8 cellular contexts compared by ENCODE assay signal in the genomic region with DNA sequence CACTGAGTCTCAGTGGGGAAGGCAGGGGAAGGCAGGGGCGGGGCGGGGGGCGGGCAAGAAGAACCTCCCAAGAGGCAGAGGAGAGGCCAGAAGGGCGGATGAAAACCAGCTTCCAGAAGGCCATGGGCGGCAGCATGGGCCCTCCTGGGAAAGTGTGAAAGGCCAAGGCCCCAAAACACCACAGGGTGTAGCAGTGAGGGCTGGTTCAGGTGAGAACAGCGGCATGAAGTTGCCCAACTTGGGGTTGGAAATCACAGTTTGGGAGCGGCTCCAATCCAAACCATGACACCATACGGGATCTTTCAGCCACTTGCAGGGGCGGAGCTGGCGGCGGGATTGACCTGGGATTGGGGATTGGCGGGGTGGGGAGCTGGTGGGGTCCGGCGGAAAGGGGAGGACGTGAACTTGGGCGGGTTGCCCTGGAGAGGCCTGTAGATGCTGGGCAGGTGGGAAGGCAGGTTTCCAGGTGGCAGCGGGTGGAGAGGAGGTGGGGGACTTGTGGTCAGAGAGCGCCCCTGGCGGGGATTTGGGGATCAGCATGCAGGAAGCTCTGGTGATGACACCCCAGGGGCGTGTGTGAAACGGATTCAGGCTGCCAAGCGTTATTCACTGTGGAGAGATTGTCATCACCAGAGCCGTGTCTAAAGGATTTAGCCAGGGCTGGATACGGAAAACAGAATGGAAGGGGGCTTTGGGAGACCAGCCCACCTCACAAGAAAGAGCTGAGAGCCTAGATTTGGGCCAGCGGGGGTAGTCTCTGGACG.
A peak's percentile ranks its signal among the peaks of the same experiment; 100 is the strongest.
DNase-seq lines count a peak whose midpoint lies in the region; ATAC-seq and TF ChIP-seq lines count a peak whose summit lies in the region.

No MANE protein-coding gene starts in this region.

- no peaks in the 10 kb centered on the region for H3K36me3 Mint-ChIP-seq in T-cell

- peak; percentile 89 for DNase-seq in AG08396 (ENCODE audit: low spot score)
- DNase-seq in HEK293T (ENCODE audit: extremely low spot score), result peak; percentile 76
- peak; percentile 22 to 78 (median 64) for DNase-seq in T-cell
- DNase-seq in amniotic stem cell (lab: John Stamatoyannopoulos, UW), result peak; percentile 90
- peak; percentile 85 for DNase-seq in left ventricle myocardium superior
- peak; percentile 91 for DNase-seq in retina

- no peak overlapping the region for H3K27ac Mint-ChIP-seq in T-cell

- intact Hi-C loops in left ventricle myocardium superior (cut with micrococcal nuclease), result no loop called here

- ATAC-seq in T-cell (replicated peaks in 1 of 4) (peak; percentile 74 to 90 (median 80)), left ventricle myocardium superior (peak; percentile 74), GM21526 (IDR thresholded peaks at IDR 0.05; ENCODE audit: low FRiP score, unreplicated experiment) (no peak), GM19035 (IDR thresholded peaks at IDR 0.05; ENCODE audit: unreplicated experiment) (no peak)

- peaks cover 5 to 19% (median 6%) of the 10 kb centered on the region in 3 donors for H3K4me1 Mint-ChIP-seq in T-cell

- POLR2A ChIA-PET in HEK293T (lab: Yijun Ruan, JAX), result interaction anchor here (1.0 to 2.1 kb wide), 2 partner anchors 50 to 157 kb away, joined by 3 to 5 read pairs; partner anchors contain the start of gene SOCS7
- POLR2A ChIA-PET in T-cell (lab: Charles Lee), result no interaction called here

- H3K4me3 Mint-ChIP-seq in T-cell, result peak overlapping the region; percentile 75 to 83 (median 78)

- CTCF ChIA-PET in HEK293T (lab: Yijun Ruan, JAX) (interaction anchor here (0.5 to 2.4 kb wide), 24 partner anchors 12 to 190 kb away, joined by 3 to 14 read pairs (median 4); no protein-coding TSS in a partner anchor), T-cell (lab: Charles Lee) (interaction anchor here (0.5 to 0.7 kb wide), 3 partner anchors 49 to 194 kb away, joined by 3 read pairs; no protein-coding TSS in a partner anchor)

- peaks cover 39 to 40% of the 10 kb centered on the region in 2 donors for H3K27me3 Mint-ChIP-seq in T-cell

- H3K9me3 Mint-ChIP-seq in T-cell, result no peaks in the 10 kb centered on the region

TF ChIP-seq in HEK293T, 16 proteins besides CTCF, POLR2A, EP300 and RAD21:
- no peak for TF ChIP-seq ZNF384 (IDR thresholded peaks at IDR 0.05)
- no peak for TF ChIP-seq SUZ12 (IDR thresholded peaks at IDR 0.05)
- no peak for TF ChIP-seq TARDBP (IDR thresholded peaks at IDR 0.05)
- no peak for TF ChIP-seq LEF1 (IDR thresholded peaks at IDR 0.05; ENCODE audit: borderline replicate concordance)
- no peak for TF ChIP-seq L3MBTL2 (conservative IDR thresholded peaks at IDR 0.05)
- no peak for TF ChIP-seq ARNT (IDR thresholded peaks at IDR 0.05)
- TF ChIP-seq ELF4 (IDR thresholded peaks at IDR 0.05), result no peak
- TF ChIP-seq NFRKB (IDR thresholded peaks at IDR 0.05), result no peak
- no peak for TF ChIP-seq BHLHE40 (IDR thresholded peaks at IDR 0.05; ENCODE audit: borderline replicate concordance)
- TF ChIP-seq CTBP1 (IDR thresholded peaks at IDR 0.05; ENCODE audit: borderline replicate concordance), result no peak
TF ChIP-seq in HEK293T: peak in this region for 0.

Comparison
In these comparisons a context has a peak if more than half of its experiments do, and no peak if none do; other contexts are left out.
1. ATAC-seq: peak in T-cell (4 of 4) and left ventricle myocardium superior (single experiment); none in GM21526 (single experiment) and GM19035 (single experiment).
2. Peak in every context shown above with its lines, with median percentiles within 50 percentile points of each other: DNase-seq.